Comparison of ENCODE assay signal across 21 cellular contexts in the genomic region with DNA sequence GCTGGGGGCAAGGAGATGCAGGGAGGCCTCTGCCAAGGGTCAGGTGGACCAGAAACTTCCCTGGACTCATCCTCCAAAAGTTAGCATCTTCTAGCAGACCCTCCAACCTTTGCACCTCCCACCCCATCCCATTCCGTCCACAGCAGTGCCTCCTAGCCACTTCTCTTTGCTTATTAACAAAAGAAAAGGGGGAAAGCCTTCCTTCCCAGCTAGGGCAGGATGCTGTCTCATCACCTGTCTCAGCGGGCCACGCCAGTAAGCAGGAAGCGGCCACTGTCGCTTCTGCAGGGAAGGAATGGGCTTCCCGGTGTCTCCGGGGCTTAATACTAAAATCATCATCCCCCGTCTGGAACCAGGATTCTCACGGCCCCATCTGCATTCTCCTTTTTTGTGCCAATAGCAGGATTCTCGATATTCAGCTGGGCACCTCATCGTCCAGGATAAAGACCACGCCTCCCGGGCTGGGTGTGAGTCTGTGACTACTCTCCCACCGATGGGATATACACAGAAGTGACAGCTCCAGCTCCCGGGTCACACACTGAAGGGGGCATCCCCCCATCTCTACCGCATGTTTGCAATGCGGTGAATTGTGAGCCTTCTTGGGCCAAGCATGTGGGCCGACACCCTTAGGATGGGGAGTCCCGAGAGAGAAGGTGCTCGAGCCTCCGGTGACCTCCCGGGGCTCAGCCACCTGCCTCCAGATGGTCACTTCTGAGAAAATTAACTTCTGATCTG. TPM values are rescaled to one million over a fixed set of nuclear protein-coding genes. Genes with fewer than 3 reads are reported as not detected.
A peak's percentile ranks its signal among the peaks of the same experiment; 100 is the strongest.
DNase-seq lines count a peak whose midpoint lies in the region; ATAC-seq and TF ChIP-seq lines count a peak whose summit lies in the region.
"Had no signal": no experiment of that assay in that cellular context is flagged by ENCODE, and none has a peak within 500 bp of the region (broad histone marks: within the 10 kb centered on the region; RNA-seq: fewer than 3 reads in every experiment).

No MANE protein-coding gene starts in this region.

- no peaks in the 10 kb centered on the region for H3K36me3 Mint-ChIP-seq in activated T-cell treated with anti-CD3 and anti-CD28 coated beads, Interleukin-2, amount 50 U/mL, for 4 hours (ENCODE audit: insufficient read depth)
- H3K36me3 Mint-ChIP-seq in natural killer cell, result no peaks in the 10 kb centered on the region
- H3K36me3 Mint-ChIP-seq: CD8-positive, alpha-beta memory T cell had no signal

- no peak overlapping the region for H3K27ac ChIP-seq in transverse colon
- H3K27ac ChIP-seq in PC-3 (ENCODE audit: low read length), result no peak overlapping the region
- H3K27ac ChIP-seq: colonic mucosa, epithelial cell of prostate, gastrocnemius medialis, vagina had no signal

- no peaks in the 10 kb centered on the region for H3K9me2 ChIP-seq in PC-3 (replicated peaks; ENCODE audit: low read length)

- no peaks in the 10 kb centered on the region for H3K9me3 ChIP-seq in transverse colon
- no peaks in the 10 kb centered on the region for H3K9me3 ChIP-seq in PC-3 (ENCODE audit: low read length)
- H3K9me3 ChIP-seq: colonic mucosa, gastrocnemius medialis, vagina had no signal

- no peak overlapping the region for H3K9ac ChIP-seq in PC-3 (ENCODE audit: low read length)

- H3K27me3 ChIP-seq in transverse colon, result no peaks in the 10 kb centered on the region
- peaks cover 82% of the 10 kb centered on the region for H3K27me3 ChIP-seq in PC-3 (ENCODE audit: low read length)
- H3K27me3 ChIP-seq: colonic mucosa, vagina had no signal

- no peaks in the 10 kb centered on the region for H3K4me1 Mint-ChIP-seq in activated T-cell treated with anti-CD3 and anti-CD28 coated beads, Interleukin-2, amount 50 U/mL, for 4 hours (ENCODE audit: low read depth)
- no peaks in the 10 kb centered on the region for H3K4me1 Mint-ChIP-seq in natural killer cell
- H3K4me1 Mint-ChIP-seq: CD8-positive, alpha-beta memory T cell had no signal

- H3K36me3 ChIP-seq in transverse colon (no peaks in the 10 kb centered on the region), PC-3 (ENCODE audit: low read depth, low read length) (no peaks in the 10 kb centered on the region)
- H3K36me3 ChIP-seq: colonic mucosa, gastrocnemius medialis, vagina had no signal

- H3K79me2 ChIP-seq in PC-3 (ENCODE audit: low read length), result no peaks in the 10 kb centered on the region

- H3K27me3 Mint-ChIP-seq in activated T-cell treated with anti-CD3 and anti-CD28 coated beads, Interleukin-2, amount 50 U/mL, for 4 hours (ENCODE audit: low read depth), result peaks cover 43% of the 10 kb centered on the region
- peaks cover 10 to 11% of the 10 kb centered on the region in 2 donors for H3K27me3 Mint-ChIP-seq in natural killer cell (ENCODE audit: low read depth in 2 of 2)

- H3K4me3 ChIP-seq in transverse colon, result no peak overlapping the region
- no peak overlapping the region for H3K4me3 ChIP-seq in PC-3 (ENCODE audit: low read length)
- H3K4me3 ChIP-seq: colonic mucosa, gastrocnemius medialis, vagina had no signal

- H2AFZ ChIP-seq in PC-3 (ENCODE audit: low read length), result no peak overlapping the region

- H3K4me1 ChIP-seq in transverse colon (peaks cover 0 to 4% (median 0%) of the 10 kb centered on the region in 4 donors), PC-3 (ENCODE audit: insufficient read depth, low read length) (peaks cover 10% of the 10 kb centered on the region)
- H3K4me1 ChIP-seq: colonic mucosa, gastrocnemius medialis, vagina had no signal

- TF ChIP-seq EP300 in transverse colon (IDR thresholded peaks at IDR 0.05; ENCODE audit: low read depth), result no peak

- H3K4me2 ChIP-seq in PC-3 (ENCODE audit: low read length), result no peak overlapping the region

- no peaks in the 10 kb centered on the region for H3F3A ChIP-seq in PC-3 (ENCODE audit: low read length, unreplicated experiment)

- no peak overlapping the region for H3K27ac Mint-ChIP-seq in natural killer cell
- H3K27ac Mint-ChIP-seq: activated T-helper 2 cell treated with anti-CD3 and anti-CD28 coated beads, Interferon-gamma antibody, Interleukin-2, Interleukin-4, amounts not matched to agents 10 μg/mL and 5 μg/mL and 100 μg/mL, durations not matched to agents 14 hours and 24 hours and 36 hours; CD8-positive, alpha-beta memory T cell; stimulated activated naive CD8-positive, alpha-beta T cell treated with anti-CD3 and anti-CD28 coated beads, Interleukin-15, Interleukin-2, amounts not matched to agents 100 ng/mL and 50 ng/mL, for 24 hours had no signal

- H4K20me1 ChIP-seq in PC-3 (ENCODE audit: low read length), result no peaks in the 10 kb centered on the region

- POLR2A ChIA-PET in PC-3 (lab: Charles Lee; ENCODE audit: unreplicated experiment), result no interaction called here

- intact Hi-C loops in natural killer cell (cut with micrococcal nuclease), result no loop called here
- intact Hi-C loops in transverse colon (cut with DNase I; ENCODE audit: low total_unique reads), result no loop called here
- intact Hi-C loops in PC-3 (cut with micrococcal nuclease), result no loop called here

- no TSS peak for BruUV-seq in PC-3 (replicated peaks; lab: Mats Ljungman, UMichigan)

- H3K4me3 Mint-ChIP-seq in activated T-cell treated with anti-CD3 and anti-CD28 coated beads, Interleukin-2, amount 50 U/mL, for 4 hours, result no peak overlapping the region
- H3K4me3 Mint-ChIP-seq in natural killer cell, result no peak overlapping the region
- H3K4me3 Mint-ChIP-seq: CD8-positive, alpha-beta memory T cell; stimulated activated naive CD8-positive, alpha-beta T cell treated with anti-CD3 and anti-CD28 coated beads, Interleukin-15, Interleukin-2, amounts not matched to agents 100 ng/mL and 50 ng/mL, for 24 hours had no signal

- H3K9me3 Mint-ChIP-seq in activated T-cell treated with anti-CD3 and anti-CD28 coated beads, Interleukin-2, amount 50 U/mL, for 4 hours, result no peaks in the 10 kb centered on the region
- no peaks in the 10 kb centered on the region for H3K9me3 Mint-ChIP-seq in natural killer cell
- H3K9me3 Mint-ChIP-seq: activated T-helper 2 cell treated with anti-CD3 and anti-CD28 coated beads, Interferon-gamma antibody, Interleukin-2, Interleukin-4, amounts not matched to agents 10 μg/mL and 5 μg/mL and 100 μg/mL, durations not matched to agents 14 hours and 24 hours and 36 hours; CD8-positive, alpha-beta memory T cell; stimulated activated naive CD8-positive, alpha-beta T cell treated with anti-CD3 and anti-CD28 coated beads, Interleukin-15, Interleukin-2, amounts not matched to agents 100 ng/mL and 50 ng/mL, for 24 hours had no signal

- peak; percentile 1 for DNase-seq in activated gamma-delta T cell treated with Interleukin-2 at 50 U/mL for 16 hours
- no peak for DNase-seq in activated gamma-delta T cell (lab: John Stamatoyannopoulos, UW)
- DNase-seq in activated T-cell treated with anti-CD3 and anti-CD28 coated beads, Interleukin-2, amount 50 U/mL, for 4 hours, result peak; percentile 1
- peak; percentile 5 for DNase-seq in natural killer cell
- DNase-seq in transverse colon, result peak; percentile 3
- no peak for DNase-seq in GM13976 (ENCODE audit: low spot score)
- no peak for DNase-seq in ACHN
- DNase-seq in PC-3, result no peak
- DNase-seq: colonic mucosa, EL, gastrocnemius medialis, NCI-H1436, NCI-H82 had no signal

- 48 to 77% methylated on average over 8 to 22 of the region's 22 CpGs for WGBS in transverse colon (ENCODE audit: low coverage in 1 of 2), 2 donors

- TF ChIP-seq POLR2A in transverse colon (IDR thresholded peaks at IDR 0.05), result no peak

- TF ChIP-seq CTCF in natural killer cell (IDR thresholded peaks at IDR 0.05) (no peak), transverse colon (IDR thresholded peaks at IDR 0.05) (no peak), GM13976 (IDR thresholded peaks at IDR 0.05; ENCODE audit: borderline replicate concordance, control extremely low read depth, extremely low read depth, insufficient read depth, missing control alignments) (no peak), PC-3 (conservative IDR thresholded peaks at IDR 0.05; ENCODE audit: low read depth, low read length) (no peak)

- in situ Hi-C loops in transverse colon (cut with MboI; ENCODE audit: low pct_ligation_motif_present in 1 of 4, low pct_unique_long_range_greater_than_20kb in 1 of 4, low sequenced_read_pairs in 3 of 4), result no loop called here
- in situ Hi-C loops in GM13976 (cut with MboI; ENCODE audit: low sequenced_read_pairs, unreplicated experiment), result no loop called here
- in situ Hi-C loops in ACHN (cut with HindIII; ENCODE audit: low pct_ligation_motif_present, low pct_unique_long_range_greater_than_20kb, low sequenced_read_pairs), result no loop called here

- CTCF ChIA-PET in PC-3 (lab: Charles Lee), result no interaction called here

- ATAC-seq in activated T-cell treated with anti-CD3 and anti-CD28 coated beads, Interleukin-2, amount 50 U/mL, for 4 hours, result no peak
- no peak for ATAC-seq in natural killer cell
- ATAC-seq in PC-3, result no peak
- ATAC-seq: gastrocnemius medialis had no signal

RNA-seq across cellular contexts. Expression of a gene that starts 15.5 kb away (rescaled TPM):
- total RNA-seq in activated T-cell treated with anti-CD3 and anti-CD28 coated beads, Interleukin-2, amount 50 U/mL, for 4 hours, result not detected
- total RNA-seq in natural killer cell, result 10 to 100 TPM in 1 of 3 donors, 1 to 10 TPM in 2; 3.0 to 17.2 (median 4.9) TPM
- 10 to 100 TPM in 2 of 4 donors, 1 to 10 TPM in 2; 3.4 to 54.6 (median 7.3) TPM for total RNA-seq in transverse colon
- total RNA-seq in PC-3 (2014; rRNA removed), result not detected in 2 replicates
- total RNA-seq: activated T-helper 2 cell treated with anti-CD3 and anti-CD28 coated beads, Interferon-gamma antibody, Interleukin-2, Interleukin-4, amounts not matched to agents 10 μg/mL and 5 μg/mL and 100 μg/mL, durations not matched to agents 14 hours and 24 hours and 36 hours; CD8-positive, alpha-beta memory T cell; gastrocnemius medialis; lower leg skin; myocyte; pulmonary artery endothelial cell had no signal

Comparison
In these comparisons a context has a peak if more than half of its experiments do, and no peak if none do; other contexts are left out.
1. DNase-seq: peak in activated gamma-delta T cell treated with Interleukin-2 at 50 U/mL for 16 hours (single experiment), activated T-cell treated with anti-CD3 and anti-CD28 coated beads, Interleukin-2, amount 50 U/mL, for 4 hours (single experiment), natural killer cell (single experiment) and transverse colon (single experiment); none in activated gamma-delta T cell (single experiment), GM13976 (single experiment), ACHN (single experiment) and PC-3 (single experiment).